1 cellular context compared by ENCODE assay signal in the genomic region with DNA sequence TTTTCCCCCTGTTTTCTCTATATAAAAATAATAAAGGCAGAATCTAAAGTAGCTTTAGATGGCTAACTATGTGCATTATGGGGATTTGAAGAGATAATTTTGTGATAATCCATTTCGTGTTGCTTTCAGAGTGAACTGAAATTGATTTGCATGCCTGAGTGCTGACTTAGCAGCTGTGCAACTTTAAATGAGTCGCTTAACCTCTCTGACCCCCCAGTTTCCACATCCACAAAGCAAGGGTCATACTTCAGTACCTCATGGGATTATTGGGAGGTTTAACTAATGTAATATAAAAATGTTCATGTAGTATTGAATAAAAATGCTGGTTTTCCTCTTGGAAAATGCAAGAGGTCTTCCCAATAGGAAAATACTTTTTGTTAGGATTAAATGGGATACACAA.
TF ChIP-seq lines count a peak whose summit lies in the region.

No MANE protein-coding gene starts in this region.

TF ChIP-seq in K562, 482 proteins besides CTCF, POLR2A, EP300 and RAD21 (continued from another document):
- TF ChIP-seq MGA (IDR thresholded peaks at IDR 0.05) (no peak), PTBP1 (IDR thresholded peaks at IDR 0.05; ENCODE audit: low read depth, low read length) (no peak), FOXJ2 (tag; IDR thresholded peaks at IDR 0.05) (no peak), NR0B1 (IDR thresholded peaks at IDR 0.05; ENCODE audit: partially characterized antibody) (no peak), NFIX (CRISPR knock-in tag; IDR thresholded peaks at IDR 0.05; ENCODE audit: low read depth) (no peak), KLF13 (tag; IDR thresholded peaks at IDR 0.05; ENCODE audit: borderline replicate concordance, low read depth) (no peak), SETDB1 (IDR thresholded peaks at IDR 0.05; ENCODE audit: low read length) (no peak), NFYB (IDR thresholded peaks at IDR 0.05; ENCODE audit: extremely low read depth, insufficient read length) (no peak), TBP (optimal IDR thresholded peaks at IDR 0.05; ENCODE audit: low read depth, low read length) (no peak)
- TF ChIP-seq, protein P1, sequence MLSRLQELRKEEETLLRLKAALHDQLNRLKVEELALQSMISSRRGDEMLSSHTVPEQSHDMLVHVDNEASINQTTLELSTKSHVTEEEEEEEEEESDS (CRISPR knock-in tag; IDR thresholded peaks at IDR 0.05): no peak
- TF ChIP-seq, protein P2, sequence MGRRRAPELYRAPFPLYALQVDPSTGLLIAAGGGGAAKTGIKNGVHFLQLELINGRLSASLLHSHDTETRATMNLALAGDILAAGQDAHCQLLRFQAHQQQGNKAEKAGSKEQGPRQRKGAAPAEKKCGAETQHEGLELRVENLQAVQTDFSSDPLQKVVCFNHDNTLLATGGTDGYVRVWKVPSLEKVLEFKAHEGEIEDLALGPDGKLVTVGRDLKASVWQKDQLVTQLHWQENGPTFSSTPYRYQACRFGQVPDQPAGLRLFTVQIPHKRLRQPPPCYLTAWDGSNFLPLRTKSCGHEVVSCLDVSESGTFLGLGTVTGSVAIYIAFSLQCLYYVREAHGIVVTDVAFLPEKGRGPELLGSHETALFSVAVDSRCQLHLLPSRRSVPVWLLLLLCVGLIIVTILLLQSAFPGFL (CRISPR knock-in tag; IDR thresholded peaks at IDR 0.05): no peak
